In genomic region chr9:86135374-86135773, GRCh38 we compare ENCODE assay signal across 2 cellular contexts.
TF ChIP-seq lines count a peak whose summit lies in the region.

No MANE protein-coding gene starts in this region.

TF ChIP-seq in HEK293, 187 proteins besides CTCF, POLR2A, EP300 and RAD21:
- peak; percentile 83 for TF ChIP-seq ZBTB44 (tag by site-specific recombination; IDR thresholded peaks at IDR 0.05)
- TF ChIP-seq ZNF335 (tag by site-specific recombination; conservative IDR thresholded peaks at IDR 0.05): peak; percentile 31; the same call in 1 of the 2 replicates
- no peak for TF ChIP-seq ZNF660 (tag by site-specific recombination; IDR thresholded peaks at IDR 0.05)
- no peak for TF ChIP-seq GLIS1 (tag by site-specific recombination; IDR thresholded peaks at IDR 0.05)

TF ChIP-seq in WTC11, 78 proteins besides CTCF, POLR2A, EP300 and RAD21 (continued from another document):
- TF ChIP-seq, protein P1, sequence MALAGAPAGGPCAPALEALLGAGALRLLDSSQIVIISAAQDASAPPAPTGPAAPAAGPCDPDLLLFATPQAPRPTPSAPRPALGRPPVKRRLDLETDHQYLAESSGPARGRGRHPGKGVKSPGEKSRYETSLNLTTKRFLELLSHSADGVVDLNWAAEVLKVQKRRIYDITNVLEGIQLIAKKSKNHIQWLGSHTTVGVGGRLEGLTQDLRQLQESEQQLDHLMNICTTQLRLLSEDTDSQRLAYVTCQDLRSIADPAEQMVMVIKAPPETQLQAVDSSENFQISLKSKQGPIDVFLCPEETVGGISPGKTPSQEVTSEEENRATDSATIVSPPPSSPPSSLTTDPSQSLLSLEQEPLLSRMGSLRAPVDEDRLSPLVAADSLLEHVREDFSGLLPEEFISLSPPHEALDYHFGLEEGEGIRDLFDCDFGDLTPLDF (CRISPR knock-in tag; IDR thresholded peaks at IDR 0.05): no peak
- no peak for TF ChIP-seq TEAD1 (CRISPR knock-in tag; IDR thresholded peaks at IDR 0.05)
- peak; percentile 57; the same call in 1 of the 2 replicates for TF ChIP-seq USF1 (CRISPR knock-in tag; IDR thresholded peaks at IDR 0.05)
- no peak for TF ChIP-seq OVOL2 (CRISPR knock-in tag; IDR thresholded peaks at IDR 0.05; ENCODE audit: borderline replicate concordance)
